ENCODE assay signal across 8 cellular contexts in the genomic region with DNA sequence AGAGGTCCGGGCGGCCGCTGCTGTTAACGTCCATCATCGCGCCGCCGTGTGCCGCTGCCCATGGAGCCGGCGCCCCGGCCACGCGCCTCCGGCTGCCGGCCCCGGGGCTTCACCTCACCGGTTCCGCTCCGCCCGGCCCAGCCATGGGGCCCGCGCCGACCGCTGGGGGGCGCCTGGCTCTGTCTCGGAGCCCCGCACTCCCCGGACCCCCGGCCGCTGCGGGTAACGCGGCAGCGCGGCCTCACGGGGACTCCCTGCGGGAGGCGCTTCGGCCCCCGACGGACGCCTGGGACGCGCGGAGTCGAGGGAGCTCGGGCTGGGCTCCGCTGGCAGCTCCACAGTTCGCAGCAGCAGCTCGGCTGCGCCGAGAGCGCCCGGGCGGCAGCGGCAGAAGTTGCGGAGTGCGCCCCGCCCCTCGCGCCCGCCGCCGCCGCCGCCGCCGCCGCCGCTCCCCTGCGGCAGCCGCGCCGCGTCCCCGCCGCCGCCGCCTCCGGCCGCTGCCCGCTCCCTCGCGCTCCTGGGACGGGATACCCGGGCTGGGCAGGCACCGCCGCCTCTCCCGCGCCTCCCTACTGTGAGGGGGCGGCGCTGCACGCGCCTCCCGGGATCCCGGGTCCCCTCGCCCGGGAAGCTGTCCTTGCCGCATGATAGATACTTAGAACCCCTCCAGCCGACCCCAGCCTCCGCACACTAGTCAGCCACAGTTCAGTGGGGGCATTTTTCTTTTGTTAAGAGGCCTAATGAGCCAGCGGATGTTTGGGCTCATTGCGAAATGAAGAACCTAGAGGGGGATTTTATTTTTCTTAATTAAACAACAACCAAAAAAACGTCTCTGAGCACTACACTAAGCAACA. TPM values are rescaled to one million over a fixed set of nuclear protein-coding genes. Genes with fewer than 3 reads are reported as not detected.
DNase-seq lines count a peak whose midpoint lies in the region; ATAC-seq lines count a peak whose summit lies in the region.

TSS of gene HTR7 (minus strand) at position 405 of the 854 bp plus-strand sequence. CDS start at position 37, 368 bp downstream.

- in situ Hi-C loops in KBM-7 (cut with MboI; ENCODE audit: low pct_unique_long_range_greater_than_20kb, low sequenced_read_pairs) = loop anchor here (25.0 kb wide), 1 partner anchor 1071 kb away; no protein-coding TSS in a partner anchor

- no peak within 1 kb of the TSS for H3K27ac Mint-ChIP-seq in activated CD4-positive, alpha-beta T cell treated with anti-CD3 and anti-CD28 coated beads, Interleukin-2, amount 10 ng/mL, durations not matched to agents 7 days and 5 days

- CTCF ChIA-PET in activated CD4-positive, alpha-beta T cell treated with anti-CD3 and anti-CD28 coated beads, Interleukin-2, amount 10 ng/mL, durations not matched to agents 7 days and 5 days (lab: Charles Lee) = interaction anchor here (0.6 to 1.4 kb wide), 3 partner anchors 14 to 113 kb away, joined by 3 to 4 read pairs (median 3); partner anchors contain the start of gene RPP30

- 0 to 1% methylated on average over 102 to 105 of the region's 105 CpGs for WGBS in ectodermal cell, 2 experiments

- peak within 1 kb of the TSS; percentile 77 for H3K4me3 Mint-ChIP-seq in activated CD4-positive, alpha-beta T cell treated with anti-CD3 and anti-CD28 coated beads, Interleukin-2, amount 10 ng/mL, durations not matched to agents 7 days and 5 days

- H3K27me3 ChIP-seq in ectodermal cell (ENCODE audit: control insufficient read depth, insufficient read depth, low read length, poor library complexity, severe bottlenecking) = peaks cover 44% of the 10 kb centered on the region

- no peak within 1 kb of the TSS for H3K27ac ChIP-seq in ectodermal cell (ENCODE audit: insufficient read depth, low read depth, low read length, poor library complexity, severe bottlenecking)

- H3K4me1 ChIP-seq in ectodermal cell (ENCODE audit: control insufficient read depth, insufficient read depth, low read length) = no peaks in the 10 kb centered on the region

- ATAC-seq in GM21526 (IDR thresholded peaks at IDR 0.05; ENCODE audit: low FRiP score, unreplicated experiment) = peak; percentile 63

- peaks cover 74% of the 10 kb centered on the region for H3K27me3 Mint-ChIP-seq in activated CD4-positive, alpha-beta T cell treated with anti-CD3 and anti-CD28 coated beads, Interleukin-2, amount 10 ng/mL, durations not matched to agents 7 days and 5 days

- H3K4me1 Mint-ChIP-seq in activated CD4-positive, alpha-beta T cell treated with anti-CD3 and anti-CD28 coated beads, Interleukin-2, amount 10 ng/mL, durations not matched to agents 7 days and 5 days = peaks cover 11% of the 10 kb centered on the region

- no peaks in the 10 kb centered on the region for H3K36me3 ChIP-seq in ectodermal cell (ENCODE audit: control insufficient read depth, insufficient read depth, low read length)

- no peaks in the 10 kb centered on the region for H3K36me3 Mint-ChIP-seq in activated CD4-positive, alpha-beta T cell treated with anti-CD3 and anti-CD28 coated beads, Interleukin-2, amount 10 ng/mL, durations not matched to agents 7 days and 5 days (ENCODE audit: low read depth)

- DNase-seq in ELF-1 (ENCODE audit: low read depth, low spot score) = peak; percentile 69
- DNase-seq in KBM-7 = peak; percentile 62
- DNase-seq in activated CD4-positive, alpha-beta T cell treated with anti-CD3 and anti-CD28 coated beads, Interleukin-2, amount 10 ng/mL, durations not matched to agents 7 days and 5 days = peak; percentile 43
- DNase-seq in lung microvascular endothelial cell (ENCODE audit: low read depth in 2 of 2) = peak; percentile 51 to 57
- DNase-seq in stimulated activated CD8-positive, alpha-beta memory T cell treated with anti-CD3 and anti-CD28 coated beads, Interleukin-15, amount 100 ng/mL, for 24 hours (ENCODE audit: low read depth) = peak; percentile 27
- no peak for DNase-seq in RKO (ENCODE audit: low spot score)

- H3K4me3 ChIP-seq in ectodermal cell (ENCODE audit: insufficient read depth, low read depth, low read length) = peak within 1 kb of the TSS; percentile 52

- POLR2A ChIA-PET in activated CD4-positive, alpha-beta T cell treated with anti-CD3 and anti-CD28 coated beads, Interleukin-2, amount 10 ng/mL, durations not matched to agents 7 days and 5 days (lab: Charles Lee) = no interaction called here

- H3K9me3 Mint-ChIP-seq in activated CD4-positive, alpha-beta T cell treated with anti-CD3 and anti-CD28 coated beads, Interleukin-2, amount 10 ng/mL, durations not matched to agents 7 days and 5 days = no peaks in the 10 kb centered on the region

- no peaks in the 10 kb centered on the region for H3K9me3 ChIP-seq in ectodermal cell (ENCODE audit: control insufficient read depth, low read length)

RNA-seq across cellular contexts. Expression of gene HTR7, which starts in this region (rescaled TPM):
- not detected for total RNA-seq in activated CD4-positive, alpha-beta T cell treated with anti-CD3 and anti-CD28 coated beads, Interleukin-2, amount 10 ng/mL, durations not matched to agents 7 days and 5 days
- 0.89 TPM for polyA plus RNA-seq in ectodermal cell (2013, experiment 1 of 4)
- 0.53 TPM for polyA plus RNA-seq in ectodermal cell (2013, experiment 2 of 4)
- polyA plus RNA-seq in ectodermal cell (2013, experiment 3 of 4) = 0.37 TPM
- polyA plus RNA-seq in ectodermal cell (2013, experiment 4 of 4) = 0.28 TPM
- under 0.01 TPM in 2 replicates for total RNA-seq in lung microvascular endothelial cell

Comparison
In these comparisons a context has a peak if more than half of its experiments do, and no peak if none do; other contexts are left out.
1. Peak in DNase-seq in activated CD4-positive, alpha-beta T cell treated with anti-CD3 and anti-CD28 coated beads, Interleukin-2, amount 10 ng/mL, durations not matched to agents 7 days and 5 days; RNA of the gene not detected or under 1 TPM.
2. Peak in DNase-seq in lung microvascular endothelial cell; RNA of the gene not detected or under 1 TPM.